24 cellular contexts compared by ENCODE assay signal in the genomic region with DNA sequence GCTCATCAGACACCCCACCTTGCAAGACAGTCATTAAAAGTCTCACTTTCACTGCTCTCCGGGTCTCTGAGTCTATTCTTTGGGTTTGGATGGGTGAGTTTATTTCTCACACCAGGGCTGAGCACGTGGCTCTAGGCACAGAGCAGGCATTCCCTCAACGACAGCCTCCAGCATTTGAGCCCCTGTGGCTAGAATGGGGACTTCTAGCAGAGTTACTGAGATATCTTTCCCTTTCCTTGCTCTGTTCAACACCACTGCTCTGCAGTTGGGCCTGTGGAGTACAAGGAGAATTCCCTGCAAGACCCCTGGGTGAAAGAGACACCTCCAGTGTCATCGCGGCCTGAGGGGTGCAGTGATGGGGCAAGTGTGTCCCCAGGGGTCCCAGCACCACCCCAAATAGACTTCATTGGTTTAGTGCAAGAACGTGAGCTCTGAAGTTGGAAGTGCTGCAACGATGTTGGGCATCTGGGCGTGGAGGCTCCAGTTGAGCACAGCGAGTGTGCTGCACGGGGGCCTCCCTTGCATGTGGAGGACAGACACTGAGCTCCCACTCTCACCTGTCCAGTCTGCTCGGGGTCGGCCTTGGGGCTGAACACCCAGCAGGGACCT.
DNase-seq lines count a peak whose midpoint lies in the region; ATAC-seq and TF ChIP-seq lines count a peak whose summit lies in the region.
"Had no signal": no experiment of that assay in that cellular context is flagged by ENCODE, and none has a peak within 500 bp of the region (broad histone marks: within the 10 kb centered on the region; RNA-seq: fewer than 3 reads in every experiment).

No MANE protein-coding gene starts in this region.

- H3K27me3 Mint-ChIP-seq in activated CD8-positive, alpha-beta memory T cell treated with anti-CD3 and anti-CD28 coated beads, Interleukin-2, amount 10 ng/mL, durations not matched to agents 7 days and 5 days, result peaks cover 3% of the 10 kb centered on the region

- no peak overlapping the region for H3K27ac Mint-ChIP-seq in activated CD8-positive, alpha-beta memory T cell treated with anti-CD3 and anti-CD28 coated beads, Interleukin-2, amount 10 ng/mL, durations not matched to agents 7 days and 5 days
- H3K27ac Mint-ChIP-seq: CD8-positive, alpha-beta memory T cell; HFFc6 had no signal

- H3K4me3 ChIP-seq in coronary artery, result no peak overlapping the region
- H3K4me3 ChIP-seq: MG63, PC-9 had no signal

- no peak for TF ChIP-seq CTCF in coronary artery (IDR thresholded peaks at IDR 0.05)

- DNase-seq in activated CD8-positive, alpha-beta memory T cell treated with anti-CD3 and anti-CD28 coated beads, Interleukin-2, amount 50 U/mL, for 48 hours, result peak; percentile 33
- DNase-seq in activated CD8-positive, alpha-beta memory T cell treated with anti-CD3 and anti-CD28 coated beads, Interleukin-2, amount 10 ng/mL, durations not matched to agents 7 days and 5 days, result no peak
- DNase-seq in coronary artery (ENCODE audit: low spot score) (peak; percentile 63), sciatic nerve (ENCODE audit: low spot score) (peak; percentile 48), C1 segment of cervical spinal cord (lab: John Stamatoyannopoulos, UW) (no peak)
- DNase-seq: CD8-positive, alpha-beta memory T cell; DMS79 treated with DMSO at 0.1 percent for 48 hours; HFFc6; IMR-90; Karpas-422; MG63; NCI-H1048; NCI-H1436; NCI-H2029; NCI-H2171; NCI-H526; PC-9; SIG-M5 had no signal

- intact Hi-C loops in sciatic nerve (cut with DNase I), result no loop called here

- H3K9me3 Mint-ChIP-seq in activated CD8-positive, alpha-beta memory T cell treated with anti-CD3 and anti-CD28 coated beads, Interleukin-2, amount 10 ng/mL, durations not matched to agents 7 days and 5 days (ENCODE audit: low read depth), result no peaks in the 10 kb centered on the region
- H3K9me3 Mint-ChIP-seq: CD8-positive, alpha-beta memory T cell; HFFc6 had no signal

- CTCF ChIA-PET in activated CD8-positive, alpha-beta memory T cell treated with anti-CD3 and anti-CD28 coated beads, Interleukin-2, amount 10 ng/mL, durations not matched to agents 7 days and 5 days (lab: Charles Lee), result no interaction called here

- no peaks in the 10 kb centered on the region for H3K36me3 Mint-ChIP-seq in activated CD8-positive, alpha-beta memory T cell treated with anti-CD3 and anti-CD28 coated beads, Interleukin-2, amount 10 ng/mL, durations not matched to agents 7 days and 5 days
- H3K36me3 Mint-ChIP-seq: CD8-positive, alpha-beta memory T cell had no signal

- no peaks in the 10 kb centered on the region for H3K4me1 Mint-ChIP-seq in activated CD8-positive, alpha-beta memory T cell treated with anti-CD3 and anti-CD28 coated beads, Interleukin-2, amount 10 ng/mL, durations not matched to agents 7 days and 5 days
- H3K4me1 Mint-ChIP-seq: CD8-positive, alpha-beta memory T cell had no signal

- no peak overlapping the region for H3K4me3 Mint-ChIP-seq in activated CD8-positive, alpha-beta memory T cell treated with anti-CD3 and anti-CD28 coated beads, Interleukin-2, amount 10 ng/mL, durations not matched to agents 7 days and 5 days
- H3K4me3 Mint-ChIP-seq: CD8-positive, alpha-beta memory T cell; HFFc6 had no signal

- no peak for ATAC-seq in activated CD8-positive, alpha-beta memory T cell treated with anti-CD3 and anti-CD28 coated beads, Interleukin-2, amount 10 ng/mL, durations not matched to agents 7 days and 5 days
- no peak for ATAC-seq in sciatic nerve
- no peak for ATAC-seq in GM21381 (IDR thresholded peaks at IDR 0.05; ENCODE audit: unreplicated experiment)
- no peak for ATAC-seq in HG02973 (IDR thresholded peaks at IDR 0.05; ENCODE audit: unreplicated experiment)
- no peak for ATAC-seq in HG02759 (IDR thresholded peaks at IDR 0.05; ENCODE audit: unreplicated experiment)
- ATAC-seq: SK-N-SH treated with all-trans-retinoic acid at 6 μM for 48 hours had no signal

- H3K27ac ChIP-seq in coronary artery, result no peak overlapping the region
- H3K27ac ChIP-seq: 22Rv1, PC-9, RWPE1 had no signal

Comparison
In these comparisons a context has a peak if more than half of its experiments do, and no peak if none do; other contexts are left out.
1. DNase-seq: peak in activated CD8-positive, alpha-beta memory T cell treated with anti-CD3 and anti-CD28 coated beads, Interleukin-2, amount 50 U/mL, for 48 hours (single experiment), coronary artery (single experiment) and sciatic nerve (single experiment); none in activated CD8-positive, alpha-beta memory T cell treated with anti-CD3 and anti-CD28 coated beads, Interleukin-2, amount 10 ng/mL, durations not matched to agents 7 days and 5 days (single experiment) and C1 segment of cervical spinal cord (0 of 14).